Comparison of ENCODE assay signal across 22 cellular contexts in genomic region chr11:32391965-32392553, GRCh38. TPM values are rescaled to one million over a fixed set of nuclear protein-coding genes. Genes with fewer than 3 reads are reported as not detected.
DNase-seq lines count a peak whose midpoint lies in the region; ATAC-seq, FAIRE-seq and TF ChIP-seq lines count a peak whose summit lies in the region.
"Had no signal": no experiment of that assay in that cellular context is flagged by ENCODE, and none has a peak within 500 bp of the region (broad histone marks: within the 10 kb centered on the region; RNA-seq: fewer than 3 reads in every experiment).

No MANE protein-coding gene starts in this region.

- POLR2A ChIA-PET in A673 (lab: Charles Lee; ENCODE audit: low non-redundant PET) = interaction anchor here (0.6 to 0.7 kb wide), 2 partner anchors 208 to 1394 kb away, joined by 3 to 5 read pairs; no protein-coding TSS in a partner anchor

- H3F3A ChIP-seq in GM23248 (ENCODE audit: insufficient read depth) = no peaks in the 10 kb centered on the region

- H3K9me3 ChIP-seq in A673 (ENCODE audit: low read depth, low read length, poor library complexity, severe bottlenecking) (no peaks in the 10 kb centered on the region), GM23248 (ENCODE audit: low read depth) (no peaks in the 10 kb centered on the region), prostate gland (no peaks in the 10 kb centered on the region)
- H3K9me3 ChIP-seq: ascending aorta, Caco-2, esophagus squamous epithelium had no signal

- H3K79me2 ChIP-seq in GM23248 (ENCODE audit: insufficient read depth) = no peaks in the 10 kb centered on the region
- H3K79me2 ChIP-seq: parathyroid adenoma had no signal

- FAIRE-seq in RCC 7860 (lab: Jason Lieb, UNC) = no peak
- FAIRE-seq: K562 had no signal

- 49 to 55% methylated on average over 8 of the region's 8 CpGs for WGBS in GM23248 (ENCODE audit: low coverage in 1 of 2, low lambda C conversion rate in 2 of 2, missing lambda C conversion rate in 2 of 2), 2 experiments
- 82% methylated on average over 8 of the region's 8 CpGs for WGBS in prostate gland

- H3K4me3 ChIP-seq in A673 (ENCODE audit: low read depth, low read length, poor library complexity, severe bottlenecking) = no peak overlapping the region
- no peak overlapping the region for H3K4me3 ChIP-seq in GM23248
- no peak overlapping the region for H3K4me3 ChIP-seq in fibroblast of villous mesenchyme (ENCODE audit: low read depth, low read length)
- no peak overlapping the region for H3K4me3 ChIP-seq in prostate gland
- H3K4me3 ChIP-seq: ascending aorta, esophagus squamous epithelium, K562 had no signal

- H3K9ac ChIP-seq in GM23248 = no peak overlapping the region
- H3K9ac ChIP-seq: parathyroid adenoma had no signal

- H3K36me3 ChIP-seq in A673 (ENCODE audit: insufficient read depth, low read length, poor library complexity, severe bottlenecking) = no peaks in the 10 kb centered on the region
- no peaks in the 10 kb centered on the region for H3K36me3 ChIP-seq in GM23248 (ENCODE audit: low read depth)
- no peaks in the 10 kb centered on the region for H3K36me3 ChIP-seq in prostate gland
- H3K36me3 ChIP-seq: ascending aorta, esophagus squamous epithelium had no signal

- in situ Hi-C loops in GM23248 (cut with MboI) = no loop called here

- TF ChIP-seq CTCF in A673 (conservative IDR thresholded peaks at IDR 0.05; ENCODE audit: low read depth, low read length) (no peak), fibroblast of villous mesenchyme (IDR thresholded peaks at IDR 0.05; ENCODE audit: insufficient read depth, low read depth, low read length) (no peak), prostate gland (IDR thresholded peaks at IDR 0.05) (no peak)

- DNase-seq in A673 (ENCODE audit: low spot score) (peak; percentile 100), GM23248 (peak; percentile 44), RCC 7860 (ENCODE audit: low spot score) (peak; percentile 62), fibroblast of villous mesenchyme (ENCODE audit: low read depth) (peak; percentile 81), prostate gland (ENCODE audit: low spot score) (no peak), NCI-H2196 treated with DMSO at 0.1 percent for 48 hours (lab: John Stamatoyannopoulos, UW; ENCODE audit: unreplicated experiment) (no peak)
- DNase-seq in stimulated activated naive CD4-positive, alpha-beta T cell (lab: John Stamatoyannopoulos, UW) = no peak
- DNase-seq: 8988T; activated B cell treated with CpG ODN at 0.5 μM for 24 hours; activated CD8-positive, alpha-beta memory T cell treated with anti-CD3 and anti-CD28 coated beads, Interleukin-2, amount 10 ng/mL, durations not matched to agents 7 days and 5 days; activated gamma-delta T cell treated with Interleukin-2 at 50 U/mL for 16 hours; Caco-2; esophagus squamous epithelium; GOT3; NCI-H1694; NCI-H524 treated with DMSO at 0.1 percent for 48 hours; PC-3 had no signal

- H2AFZ ChIP-seq in GM23248 = no peak overlapping the region
- H2AFZ ChIP-seq: parathyroid adenoma had no signal

- no peak for TF ChIP-seq POLR2A in prostate gland (IDR thresholded peaks at IDR 0.05)

- H3K27ac ChIP-seq in A673 (ENCODE audit: low read depth, low read length, poor library complexity, severe bottlenecking) = peak overlapping the region; percentile 86
- no peak overlapping the region for H3K27ac ChIP-seq in GM23248
- H3K27ac ChIP-seq in prostate gland = no peak overlapping the region
- H3K27ac ChIP-seq: ascending aorta, esophagus squamous epithelium, parathyroid adenoma had no signal

- intact Hi-C loops in A673 (cut with micrococcal nuclease; ENCODE audit: unreplicated experiment) (no loop called here), prostate gland (cut with DNase I) (no loop called here)

- no peak overlapping the region for H3K4me2 ChIP-seq in GM23248 (ENCODE audit: unreplicated experiment)

- H3K4me1 ChIP-seq in A673 (ENCODE audit: insufficient read depth, low read length, poor library complexity, severe bottlenecking) (peaks cover 80% of the 10 kb centered on the region), GM23248 (ENCODE audit: insufficient read depth) (no peaks in the 10 kb centered on the region), prostate gland (replicated peaks) (no peaks in the 10 kb centered on the region)
- H3K4me1 ChIP-seq: ascending aorta, esophagus squamous epithelium, parathyroid adenoma had no signal

- CTCF ChIA-PET in A673 (lab: Charles Lee) = interaction anchor here (0.6 to 1.3 kb wide), 2 partner anchors 57 to 1499 kb away, joined by 4 to 5 read pairs; no protein-coding TSS in a partner anchor

- BruUV-seq in A673 (replicated peaks; lab: Mats Ljungman, UMichigan) = no TSS peak

- no peak for ATAC-seq in HG02623 (IDR thresholded peaks at IDR 0.05; ENCODE audit: unreplicated experiment)
- ATAC-seq: activated CD8-positive, alpha-beta memory T cell treated with anti-CD3 and anti-CD28 coated beads, Interleukin-2, amount 10 ng/mL, durations not matched to agents 7 days and 5 days; K562; PC-3 had no signal

- no peaks in the 10 kb centered on the region for H3K9me2 ChIP-seq in GM23248 (ENCODE audit: insufficient read depth)

- H4K20me1 ChIP-seq in GM23248 (ENCODE audit: insufficient read depth) = no peaks in the 10 kb centered on the region

- H3K27me3 ChIP-seq in A673 (replicated peaks; ENCODE audit: insufficient read depth, low read depth, low read length, poor library complexity) = no peaks in the 10 kb centered on the region
- H3K27me3 ChIP-seq in GM23248 (replicated peaks; ENCODE audit: insufficient read depth) = peaks cover 32% of the 10 kb centered on the region
- no peaks in the 10 kb centered on the region for H3K27me3 ChIP-seq in prostate gland (replicated peaks; ENCODE audit: insufficient read depth)
- H3K27me3 ChIP-seq: ascending aorta had no signal

RNA-seq across cellular contexts. Expression of gene WT1, which starts 43.3 kb away (rescaled TPM):
- total RNA-seq in A673 (2021) (8.6 and 10.4 TPM in 2 replicates), fibroblast of villous mesenchyme (5.8 and 16.4 TPM in 2 replicates), prostate gland (100 to 1,000 TPM in 1 of 2 donors, under 1 TPM in 1; 0.14 to 170 TPM)
- not detected in 2 replicates for total RNA-seq in GM23248 (2014; rRNA removed; shearing (Covaris generic))
- not detected in 2 replicates for polyA plus RNA-seq in GM23248 (2016; fragmentation: Nextera tagmentation; extraction: Ambion mirVana)
- total RNA-seq: activated B cell treated with CpG ODN at 0.5 μM for 24 hours; activated CD8-positive, alpha-beta memory T cell treated with anti-CD3 and anti-CD28 coated beads, Interleukin-2, amount 10 ng/mL, durations not matched to agents 7 days and 5 days; ascending aorta; dermis microvascular lymphatic vessel endothelial cell; esophagus squamous epithelium had no signal

Comparison
In these comparisons a context has a peak if more than half of its experiments do, and no peak if none do; other contexts are left out.
1. DNase-seq: peak in A673 (single experiment), GM23248 (single experiment), RCC 7860 (single experiment) and fibroblast of villous mesenchyme (single experiment); none in stimulated activated naive CD4-positive, alpha-beta T cell (0 of 6), prostate gland (single experiment) and NCI-H2196 treated with DMSO at 0.1 percent for 48 hours (single experiment).